Comparison of ENCODE assay signal across 21 cellular contexts in genomic region chr1:3472088-3472850, GRCh38. TPM values are rescaled to one million over a fixed set of nuclear protein-coding genes. Genes with fewer than 3 reads are reported as not detected.
DNase-seq lines count a peak whose midpoint lies in the region; ATAC-seq, FAIRE-seq and TF ChIP-seq lines count a peak whose summit lies in the region.
"Had no signal": no experiment of that assay in that cellular context is flagged by ENCODE, and none has a peak within 500 bp of the region (broad histone marks: within the 10 kb centered on the region; RNA-seq: fewer than 3 reads in every experiment).

No MANE protein-coding gene starts in this region.

- TF ChIP-seq CTCF in HepG2 (CRISPR knock-in tag; IDR thresholded peaks at IDR 0.05) (peak; percentile 19), right lobe of liver (IDR thresholded peaks at IDR 0.05) (no peak), H1 (IDR thresholded peaks at IDR 0.05; ENCODE audit: control extremely low read depth in 1 of 3, insufficient read depth in 1 of 3, low read depth in 1 of 3, low read length in 3 of 3) (no peak), mucosa of descending colon (IDR thresholded peaks at IDR 0.05) (no peak), GM13976 (IDR thresholded peaks at IDR 0.05; ENCODE audit: borderline replicate concordance, control extremely low read depth, extremely low read depth, insufficient read depth, missing control alignments) (no peak)

- H3K4ac ChIP-seq in H1 (replicated peaks; ENCODE audit: insufficient read length, low read depth, low read length): no peak overlapping the region

- in situ Hi-C loops in HepG2 (cut with HindIII; ENCODE audit: extremely low pct_ligation_motif_present, low pct_unique_long_range_greater_than_20kb) (no loop called here), GM13976 (cut with MboI; ENCODE audit: low sequenced_read_pairs, unreplicated experiment) (no loop called here)

- CTCF ChIA-PET in HepG2 (lab: Yijun Ruan, JAX; ENCODE audit: low intra/inter-chr PET ratio, low total read pairs) (interaction anchor here (0.6 to 3.4 kb wide), 3 partner anchors 15 to 854 kb away, joined by 3 to 57 read pairs (median 4); partner anchors contain the start of gene ARHGEF16), H1 (lab: Charles Lee; ENCODE audit: partially characterized antibody) (interaction anchor here (0.7 to 3.1 kb wide), 25 partner anchors 8 to 324 kb away, joined by 3 to 39 read pairs (median 4); no protein-coding TSS in a partner anchor)

- H2BK5ac ChIP-seq in H1 (ENCODE audit: low read depth, low read length): peak overlapping the region; percentile 96

- no TSS peak for BruUV-seq in HepG2 (replicated peaks; lab: Mats Ljungman, UMichigan)

- FAIRE-seq in HepG2 (lab: Jason Lieb, UNC) (no peak), H1 (lab: Jason Lieb, UNC) (no peak)

- H2BK12ac ChIP-seq in H1 (ENCODE audit: low read depth, low read length): peak overlapping the region; percentile 84; the same call in 1 of the 2 replicates

- H3K4me2 ChIP-seq in HepG2 (ENCODE audit: low read depth, low read length) (peak overlapping the region; percentile 73), H1 (ENCODE audit: insufficient read depth in 1 of 2, low read depth in 2 of 2, low read length in 2 of 2) (peak overlapping the region; percentile 12 to 37; a peak in 2 of 4 replicates)
- H3K4me2 ChIP-seq: KMS-11 had no signal

- POLR2A ChIA-PET in HepG2 (lab: Yijun Ruan, JAX): interaction anchor here (0.8 to 3.2 kb wide), 5 partner anchors 9 to 177 kb away, joined by 3 to 282 read pairs (median 4); partner anchors contain the start of genes ARHGEF16 and WRAP73
- POLR2A ChIA-PET in H1 (lab: Charles Lee; ENCODE audit: partially characterized antibody): interaction anchor here (0.8 to 3.7 kb wide), 8 partner anchors 9 to 25 kb away, joined by 3 to 26 read pairs (median 4); partner anchors contain the start of gene ARHGEF16

- H2BK20ac ChIP-seq in H1 (ENCODE audit: low read length): peak overlapping the region; percentile 82; the same call in 1 of the 2 replicates

- H2BK15ac ChIP-seq in H1 (ENCODE audit: low read length): peak overlapping the region; percentile 88; the same call in 1 of the 2 replicates

- H4K20me1 ChIP-seq in HepG2 (ENCODE audit: insufficient read depth, low read length): no peaks in the 10 kb centered on the region
- peaks cover 0 to 9% of the 10 kb centered on the region in 2 experiments for H4K20me1 ChIP-seq in H1 (replicated peaks in 1 of 2; ENCODE audit: control insufficient read depth in 1 of 2, insufficient read depth in 2 of 2, low read length in 2 of 2)

- intact Hi-C loops in HepG2 (cut with micrococcal nuclease; ENCODE audit: unreplicated experiment): no loop called here
- intact Hi-C loops in right lobe of liver (cut with DNase I): no loop called here
- intact Hi-C loops in mucosa of descending colon (cut with DNase I, micrococcal nuclease): no loop called here

- H3K79me2 ChIP-seq in HepG2 (ENCODE audit: insufficient read depth, low read length) (no peaks in the 10 kb centered on the region), H1 (ENCODE audit: control insufficient read depth in 1 of 2, insufficient read depth in 2 of 2, low read length in 2 of 2) (no peaks in the 10 kb centered on the region)

- H4K8ac ChIP-seq in H1 (ENCODE audit: extremely low read depth, insufficient read depth, low read length): peak overlapping the region; percentile 62

- H3K27me3 ChIP-seq in HepG2 (ENCODE audit: control insufficient read depth in 1 of 2, insufficient read depth in 2 of 2, low read length in 2 of 2) (no peaks in the 10 kb centered on the region), right lobe of liver (no peaks in the 10 kb centered on the region), H1 (replicated peaks in 1 of 4; ENCODE audit: control insufficient read depth in 3 of 4, extremely low read depth in 1 of 4, insufficient read depth in 3 of 4, low read length in 3 of 4) (no peaks in the 10 kb centered on the region)

- peaks cover 5% of the 10 kb centered on the region; the same call in 1 of the 2 replicates for H3K23me2 ChIP-seq in H1 (ENCODE audit: low read depth, low read length)

- peak overlapping the region; percentile 49 for H4K91ac ChIP-seq in H1 (replicated peaks; ENCODE audit: insufficient read length, low read length)

- ATAC-seq in HepG2 (peak; percentile 2; the same call in 1 of the 3 replicates), right lobe of liver (no peak), mucosa of descending colon (no peak), GM19463 (IDR thresholded peaks at IDR 0.05; ENCODE audit: unreplicated experiment) (no peak)
- ATAC-seq: CD8-positive, alpha-beta T cell; gastroesophageal sphincter; lower lobe of right lung; naive thymus-derived CD4-positive, alpha-beta T cell had no signal

- DNase-seq in HepG2 (ENCODE audit: low spot score): no peak
- DNase-seq in right lobe of liver: no peak
- DNase-seq in H1 (ENCODE audit: low read depth in 1 of 2, low spot score in 2 of 2): no peak
- peak in 2 of 3 donors; percentile 16 to 48 for DNase-seq in mucosa of descending colon
- DNase-seq in GM13976 (ENCODE audit: low spot score): no peak
- DNase-seq in AG08395 (ENCODE audit: low spot score): no peak
- no peak for DNase-seq in GOT3 (lab: John Stamatoyannopoulos, UW)
- DNase-seq: activated CD4-positive, alpha-beta memory T cell treated with anti-CD3 and anti-CD28 coated beads, Interleukin-2, amount 10 ng/mL, durations not matched to agents 7 days and 5 days; activated naive CD4-positive, alpha-beta T cell treated with anti-CD3 and anti-CD28 coated beads, Interleukin-2, amount 10 ng/mL, durations not matched to agents 7 days and 5 days; activated T-cell treated with anti-CD3 and anti-CD28 coated beads, Interleukin-2, amount 50 U/mL, for 1 hour; naive thymus-derived CD4-positive, alpha-beta T cell; NCI-H524; SIG-M5; T-helper 2 cell had no signal

- TF ChIP-seq RAD21 in HepG2 (CRISPR knock-in tag; IDR thresholded peaks at IDR 0.05): 0 out of 2 replicates have a peak, but pooled peaks have one; percentile 43
- TF ChIP-seq RAD21 in H1 (IDR thresholded peaks at IDR 0.05 in 1 of 2, conservative IDR thresholded peaks at IDR 0.05 in 1 of 2; ENCODE audit: low read depth in 2 of 2, low read length in 2 of 2): no peak

- H2AK5ac ChIP-seq in H1 (ENCODE audit: low read depth, low read length): peak overlapping the region; percentile 66; the same call in 1 of the 2 replicates

- H3K9me3 ChIP-seq in HepG2 (ENCODE audit: low read length) (no peaks in the 10 kb centered on the region), right lobe of liver (no peaks in the 10 kb centered on the region), H1 (ENCODE audit: insufficient read depth in 2 of 2, low read depth in 1 of 2, low read length in 1 of 2) (no peaks in the 10 kb centered on the region), mucosa of descending colon (no peaks in the 10 kb centered on the region)
- H3K9me3 ChIP-seq: gastroesophageal sphincter, lower lobe of right lung, thoracic aorta had no signal

- H3K27ac ChIP-seq in HepG2 (ENCODE audit: extremely low read length, insufficient read depth, low read length) (peak overlapping the region; percentile 96), right lobe of liver (no peak overlapping the region), H1 (ENCODE audit: low read depth, low read length) (peak overlapping the region; percentile 72)
- H3K27ac ChIP-seq: GM23248, KMS-11, lower lobe of right lung, thoracic aorta had no signal

- no peak overlapping the region for H3K56ac ChIP-seq in H1 (replicated peaks; ENCODE audit: insufficient read length, low read depth, low read length)

- TF ChIP-seq POLR2A in HepG2 (IDR thresholded peaks at IDR 0.05; ENCODE audit: insufficient read depth in 1 of 2, low read depth in 2 of 2, low read length in 2 of 2) (no peak), right lobe of liver (IDR thresholded peaks at IDR 0.05) (no peak), H1 (IDR thresholded peaks at IDR 0.05; ENCODE audit: control extremely low read depth in 1 of 2, low read depth in 2 of 2, low read length in 2 of 2) (no peak)

- peak overlapping the region; percentile 98 for H2BK120ac ChIP-seq in H1 (replicated peaks; ENCODE audit: low read depth, low read length)

- H3K23ac ChIP-seq in H1 (ENCODE audit: insufficient read length): no peak overlapping the region

- WGBS in HepG2 (ENCODE audit: low lambda C conversion rate): no CpG with 5 or more reads among the region's 25 CpGs
- 83% methylated on average over 7 of the region's 25 CpGs for WGBS in right lobe of liver (ENCODE audit: insufficient coverage, low coverage, low lambda C conversion rate, missing lambda C conversion rate)
- 86% methylated on average over 20 of the region's 25 CpGs; no CpG with 5 or more reads in 1 of the 2 experiments for WGBS in H1 (ENCODE audit: extremely low coverage in 1 of 2, insufficient coverage in 1 of 2, insufficient read length in 1 of 2, insufficient replicate concordance in 2 of 2, low coverage in 1 of 2, low lambda C conversion rate in 2 of 2, missing lambda C conversion rate in 1 of 2), 2 experiments

- H2AFZ ChIP-seq in HepG2 (ENCODE audit: low read length): no peak overlapping the region
- H2AFZ ChIP-seq in H1 (ENCODE audit: low read length): no peak overlapping the region
- H2AFZ ChIP-seq: GM23248 had no signal

- H3K4me3 ChIP-seq in HepG2 (replicated peaks in 1 of 3; ENCODE audit: insufficient read depth in 1 of 3, low read depth in 2 of 3, low read length in 3 of 3) (peak overlapping the region in 1 of 3 experiments; percentile 62; a peak in 3 of 6 replicates), right lobe of liver (no peak overlapping the region), H1 (ENCODE audit: extremely low read depth in 1 of 4, insufficient read depth in 2 of 4, low read depth in 3 of 4, low read length in 4 of 4) (no peak overlapping the region), mucosa of descending colon (no peak overlapping the region)
- H3K4me3 ChIP-seq: gastroesophageal sphincter, GM23248, lower lobe of right lung, thoracic aorta had no signal

- no peak overlapping the region for H3K14ac ChIP-seq in H1 (ENCODE audit: insufficient read length)

- peak overlapping the region; percentile 72 for H4K5ac ChIP-seq in H1 (ENCODE audit: insufficient read length, low read depth, low read length)

- H3K18ac ChIP-seq in H1 (ENCODE audit: extremely low read depth, low read length): peak overlapping the region; percentile 87

- H3K9ac ChIP-seq in HepG2 (ENCODE audit: insufficient read depth, low read depth, low read length): peak overlapping the region; percentile 71
- peak overlapping the region in 1 of 4 experiments; percentile 24; a peak in 2 of 7 replicates for H3K9ac ChIP-seq in H1 (replicated peaks in 1 of 4; ENCODE audit: extremely low read depth in 1 of 4, low read depth in 3 of 4, low read length in 3 of 4)
- H3K9ac ChIP-seq: GM23248, KMS-11 had no signal

- H3K36me3 ChIP-seq in HepG2 (replicated peaks in 1 of 2; ENCODE audit: control insufficient read depth in 1 of 2, insufficient read depth in 2 of 2, low read length in 2 of 2) (peaks cover 10 to 14% of the 10 kb centered on the region in 2 experiments; a peak in 3 of 5 replicates), right lobe of liver (no peaks in the 10 kb centered on the region), H1 (ENCODE audit: control insufficient read depth in 2 of 4, insufficient read depth in 4 of 4, low read length in 3 of 4) (peaks cover 0 to 14% (median 4%) of the 10 kb centered on the region in 4 experiments; a peak in 5 of 8 replicates), mucosa of descending colon (ENCODE audit: low read depth) (peaks cover 4% of the 10 kb centered on the region)
- H3K36me3 ChIP-seq: gastroesophageal sphincter, lower lobe of right lung, thoracic aorta had no signal

- no peaks in the 10 kb centered on the region; the same call in 1 of the 2 replicates for H3K79me1 ChIP-seq in H1 (ENCODE audit: low read depth, low read length)

- TF ChIP-seq EP300 in HepG2 (IDR thresholded peaks at IDR 0.05; ENCODE audit: low read depth in 2 of 2, low read length in 2 of 2) (no peak), HepG2 (CRISPR knock-in tag; IDR thresholded peaks at IDR 0.05; ENCODE audit: borderline replicate concordance) (no peak), H1 (IDR thresholded peaks at IDR 0.05; ENCODE audit: borderline replicate concordance in 1 of 2, low read depth in 2 of 2, low read length in 2 of 2) (no peak)

- H3K4me1 ChIP-seq in HepG2 (ENCODE audit: insufficient read depth, low read length) (peaks cover 26% of the 10 kb centered on the region), right lobe of liver (no peaks in the 10 kb centered on the region), H1 (replicated peaks in 1 of 4; ENCODE audit: control insufficient read depth in 3 of 4, insufficient read depth in 4 of 4, low read length in 3 of 4) (peaks cover 0 to 22% (median 16%) of the 10 kb centered on the region in 4 experiments; a peak in 6 of 7 replicates), mucosa of descending colon (ENCODE audit: low read depth) (no peaks in the 10 kb centered on the region)
- H3K4me1 ChIP-seq: lower lobe of right lung had no signal

RNA-seq across cellular contexts. Expression of gene ARHGEF16, which starts 17.8 kb away (rescaled TPM):
- total RNA-seq in HepG2 (2016; rRNA removed; fragmentation: Illumina TruSeq; extraction: Trizol) (15.9 and 20.3 TPM in 2 replicates), right lobe of liver (10 to 100 TPM in 2 of 6 experiments, 1 to 10 TPM in 4; 2.1 to 16.3 (median 7.5) TPM), mucosa of descending colon (100 to 1,000 TPM in 1 of 3 donors, 10 to 100 TPM in 2; 51.2 to 101 (median 90.2) TPM)
- total RNA-seq in HepG2 (2016; cell fraction: cytosol; rRNA removed; fragmentation: Illumina TruSeq; extraction: Trizol; ENCODE audit: low read depth): 6.0 and 6.6 TPM in 2 replicates
- total RNA-seq in HepG2 (2016; cell fraction: insoluble cytoplasmic fraction; rRNA removed; fragmentation: Illumina TruSeq; extraction: Trizol): 14.5 and 24.2 TPM in 2 replicates
- total RNA-seq in HepG2 (2016; cell fraction: membrane; rRNA removed; fragmentation: Illumina TruSeq; extraction: Trizol): 7.4 and 7.6 TPM in 2 replicates
- 21.4 and 22.0 TPM in 2 replicates for total RNA-seq in HepG2 (2016; cell fraction: nucleus; rRNA removed; fragmentation: Illumina TruSeq; extraction: Trizol)
- polyA plus RNA-seq in HepG2 (2011; rRNA removed) (39.9 and 59.7 TPM in 2 replicates), H1 (2011; rRNA removed) (18.3 and 25.0 TPM in 2 replicates)
- 23.3 and 35.8 TPM in 2 replicates for polyA plus RNA-seq in HepG2 (2011; cell fraction: cytosol; rRNA removed)
- 382 and 454 TPM in 2 replicates for polyA plus RNA-seq in HepG2 (2011; cell fraction: nucleus; rRNA removed)
- 19.7 and 28.0 TPM in 2 replicates for polyA plus RNA-seq in HepG2 (2012)
- polyA plus RNA-seq in HepG2 (2016; cell fraction: cytosol; fragmentation: Illumina TruSeq; extraction: Trizol; ENCODE audit: low read depth): 2.5 and 2.8 TPM in 2 replicates
- 12.5 and 17.8 TPM in 2 replicates for polyA plus RNA-seq in HepG2 (2016; cell fraction: insoluble cytoplasmic fraction; fragmentation: Illumina TruSeq; extraction: Trizol; ENCODE audit: low read depth)
- polyA plus RNA-seq in HepG2 (2016; cell fraction: membrane; fragmentation: Illumina TruSeq; extraction: Trizol; ENCODE audit: low read depth): 4.2 and 4.8 TPM in 2 replicates
- 58.7 and 59.2 TPM in 2 replicates for polyA plus RNA-seq in HepG2 (2016; cell fraction: nucleus; fragmentation: Illumina TruSeq; extraction: Trizol; ENCODE audit: insufficient read depth, low read depth)
- 30.5 and 69.1 TPM in 2 replicates for polyA minus RNA-seq in HepG2 (2011; rRNA and poly(A)+ RNA removed; ENCODE audit: low replicate concordance)
- 13.4 and 17.4 TPM in 2 replicates for polyA minus RNA-seq in HepG2 (2011; cell fraction: cytosol; rRNA and poly(A)+ RNA removed)
- 38.4 and 41.6 TPM in 2 replicates for polyA minus RNA-seq in HepG2 (2011; cell fraction: nucleus; rRNA and poly(A)+ RNA removed)
- 20.0 and 20.7 TPM in 2 replicates for total RNA-seq in H1 (2021; fragmentation: NEBNext Ultra II Directional; extraction: Animal tissue kit (Norgen Biotek cat#: 25700))
- 20.5 TPM for polyA plus RNA-seq in H1 (2011; cell fraction: cytosol; rRNA removed)
- polyA plus RNA-seq in H1 (2011; cell fraction: nucleus; rRNA removed): 55.6 TPM
- 11.4 to 18.1 TPM (median 16.6 TPM) in 4 replicates for polyA plus RNA-seq in H1 (2012, experiment 1 of 2)
- polyA plus RNA-seq in H1 (2012, experiment 2 of 2): 15.7 TPM
- polyA plus RNA-seq in H1 (2013, experiment 1 of 2): 8.9 TPM
- 7.8 TPM for polyA plus RNA-seq in H1 (2013, experiment 2 of 2)
- 32.5 and 33.4 TPM in 2 replicates for polyA minus RNA-seq in H1 (2011; rRNA and poly(A)+ RNA removed)
- 10.1 TPM for polyA minus RNA-seq in H1 (2011; cell fraction: cytosol; rRNA and poly(A)+ RNA removed)
- 24.2 TPM for polyA minus RNA-seq in H1 (2011; cell fraction: nucleus; rRNA and poly(A)+ RNA removed)
- total RNA-seq: activated CD4-positive, alpha-beta memory T cell treated with anti-CD3 and anti-CD28 coated beads, Interleukin-2, amount 10 ng/mL, durations not matched to agents 7 days and 5 days; CD8-positive, alpha-beta T cell; GM23248 had no signal
- polyA plus RNA-seq: GM23248; naive thymus-derived CD4-positive, alpha-beta T cell had no signal

Comparison
In these comparisons a context has a peak if more than half of its experiments do, and no peak if none do; other contexts are left out.
1. H3K27ac ChIP-seq: peak in HepG2 (single experiment) and H1 (single experiment); none in right lobe of liver (0 of 3).
2. DNase-seq: peak in mucosa of descending colon (2 of 3); none in HepG2 (single experiment), right lobe of liver (0 of 3), H1 (0 of 2), GM13976 (single experiment), AG08395 (single experiment) and GOT3 (single experiment).
3. Of the 41 proteins assayed by ChIP-seq in both HepG2 and H1: peak only in HepG2: CTCF, RAD21, SP4 and ZNF274; only in H1: none; in both: none; in neither: 37.